In genomic region chr17:27543958-27544349, GRCh38 we compare ENCODE assay signal across 15 cellular contexts.
A peak's percentile ranks its signal among the peaks of the same experiment; 100 is the strongest.
DNase-seq lines count a peak whose midpoint lies in the region; ATAC-seq, FAIRE-seq and TF ChIP-seq lines count a peak whose summit lies in the region.
"Had no signal": no experiment of that assay in that cellular context is flagged by ENCODE, and none has a peak within 500 bp of the region (broad histone marks: within the 10 kb centered on the region; RNA-seq: fewer than 3 reads in every experiment).

No MANE protein-coding gene starts in this region.

- H3K4me3 ChIP-seq in SK-N-MC (no peak overlapping the region), GM12878 (no peak overlapping the region), small intestine (ENCODE audit: low read depth in 1 of 2, low read length in 2 of 2) (no peak overlapping the region)

- no peaks in the 10 kb centered on the region for H3K27me3 Mint-ChIP-seq in activated naive CD4-positive, alpha-beta T cell treated with anti-CD3 and anti-CD28 coated beads, Interleukin-2, amount 50 U/mL, for 24 hours
- H3K27me3 Mint-ChIP-seq in stimulated activated memory B cell treated with anti-CD40 and anti-IgM and Interleukin-4, amounts not matched to agents 10 μg/mL and 1 μg/mL and 100 μg/mL, for 72 hours, result no peaks in the 10 kb centered on the region
- H3K27me3 Mint-ChIP-seq: dendritic cell treated with granulocyte-macrophage colony-stimulating factor and Interleukin-4, amounts not matched to agents 40 ng/mL and 50 ng/mL, for 4 days had no signal

- no peaks in the 10 kb centered on the region for H3K9me3 ChIP-seq in SK-N-MC (ENCODE audit: low read depth, low read length)
- no peaks in the 10 kb centered on the region for H3K9me3 ChIP-seq in GM12878 (replicated peaks; ENCODE audit: control insufficient read depth, insufficient read depth, low read length)
- no peaks in the 10 kb centered on the region for H3K9me3 ChIP-seq in small intestine (ENCODE audit: control insufficient read depth, low read depth)

- peaks cover 41% of the 10 kb centered on the region for H3K79me2 ChIP-seq in GM12878 (ENCODE audit: control insufficient read depth, insufficient read depth, low read length)

- H3K4me1 Mint-ChIP-seq in activated naive CD4-positive, alpha-beta T cell treated with anti-CD3 and anti-CD28 coated beads, Interleukin-2, amount 50 U/mL, for 24 hours, result peaks cover 48% of the 10 kb centered on the region
- H3K4me1 Mint-ChIP-seq in stimulated activated memory B cell treated with anti-CD40 and anti-IgM and Interleukin-4, amounts not matched to agents 10 μg/mL and 1 μg/mL and 100 μg/mL, for 72 hours, result peaks cover 88% of the 10 kb centered on the region

- CTCF ChIA-PET in GM12878 (lab: Yijun Ruan, JAX), result interaction anchor here (0.6 to 8.5 kb wide), 17 partner anchors 9 to 326 kb away, joined by 3 to 60 read pairs (median 4); partner anchors contain the start of gene KSR1

- no TSS peak for BruUV-seq in GM12878 (replicated peaks; lab: Mats Ljungman, UMichigan)

- no peak for TF ChIP-seq CTCF in GM12878 (IDR thresholded peaks at IDR 0.05 in 2 of 3, conservative IDR thresholded peaks at IDR 0.05 in 1 of 3; ENCODE audit: control insufficient read depth in 2 of 3, extremely low read depth in 1 of 3, insufficient read depth in 1 of 3, low read depth in 3 of 3, low read length in 3 of 3)

- RAD21 ChIA-PET in GM12878 (lab: Charles Lee; ENCODE audit: unreplicated experiment), result interaction anchor here (0.9 to 6.9 kb wide), 17 partner anchors 13 to 307 kb away, joined by 3 to 113 read pairs (median 16); partner anchors contain the start of gene KSR1

- POLR2A ChIA-PET in GM12878 (lab: Charles Lee), result interaction anchor here (0.6 to 4.0 kb wide), 9 partner anchors 31 to 84 kb away, joined by 3 to 23 read pairs (median 5); no protein-coding TSS in a partner anchor

- H3K4me3 Mint-ChIP-seq in activated naive CD4-positive, alpha-beta T cell treated with anti-CD3 and anti-CD28 coated beads, Interleukin-2, amount 50 U/mL, for 24 hours, result peak overlapping the region; percentile 2
- H3K4me3 Mint-ChIP-seq in stimulated activated memory B cell treated with anti-CD40 and anti-IgM and Interleukin-4, amounts not matched to agents 10 μg/mL and 1 μg/mL and 100 μg/mL, for 72 hours, result no peak overlapping the region
- H3K4me3 Mint-ChIP-seq: dendritic cell treated with granulocyte-macrophage colony-stimulating factor and Interleukin-4, amounts not matched to agents 40 ng/mL and 50 ng/mL, for 4 days; mesothelial cell of epicardium had no signal

- peaks cover 68% of the 10 kb centered on the region for H3K4me1 ChIP-seq in GM12878 (ENCODE audit: control insufficient read depth, insufficient read depth, low read length)
- peaks cover 5 to 10% of the 10 kb centered on the region in 2 donors for H3K4me1 ChIP-seq in small intestine (ENCODE audit: control insufficient read depth in 2 of 2, insufficient read depth in 1 of 2, low read depth in 1 of 2, low read length in 1 of 2)

- SMC1A ChIA-PET in GM12878 (lab: Charles Lee; ENCODE audit: uncharacterized antibody, unreplicated experiment), result interaction anchor here (0.6 to 8.5 kb wide), 16 partner anchors 12 to 303 kb away, joined by 3 to 120 read pairs (median 20); partner anchors contain the start of gene KSR1

- no peak for TF ChIP-seq RAD21 in GM12878 (IDR thresholded peaks at IDR 0.05; ENCODE audit: insufficient read depth, low read depth, low read length)

- no peak overlapping the region for H3K9ac ChIP-seq in SK-N-MC (ENCODE audit: insufficient read length)
- no peak overlapping the region for H3K9ac ChIP-seq in GM12878 (ENCODE audit: control insufficient read depth, insufficient read depth, low read length)

- FAIRE-seq in GM12878 (lab: Jason Lieb, UNC) (no peak), small intestine (lab: Jason Lieb, UNC) (no peak)
- FAIRE-seq: D721Med, frontal cortex had no signal

- H4K20me1 ChIP-seq in GM12878 (ENCODE audit: control insufficient read depth, insufficient read depth), result peaks cover 23% of the 10 kb centered on the region

- ATAC-seq in GM12878, result no peak
- no peak for ATAC-seq in stimulated activated memory B cell treated with anti-CD40 and anti-IgM and Interleukin-4, amounts not matched to agents 10 μg/mL and 1 μg/mL and 100 μg/mL, for 72 hours
- ATAC-seq in HG03378 (IDR thresholded peaks at IDR 0.05; ENCODE audit: unreplicated experiment), result no peak
- ATAC-seq: left cardiac atrium had no signal

- DNase-seq in activated naive CD4-positive, alpha-beta T cell (lab: John Stamatoyannopoulos, UW), result no peak
- DNase-seq in SK-N-MC (ENCODE audit: low read depth, low spot score) (no peak), GM12878 (ENCODE audit: low read depth, low spot score) (no peak), small intestine (no peak), CD1c-positive myeloid dendritic cell (ENCODE audit: extremely low spot score) (no peak)
- DNase-seq: activated effector memory CD4-positive, alpha-beta T cell treated with Interleukin-2 at 50 U/mL for 16 hours; left cardiac atrium; NCI-H2081 had no signal

- H3K27ac Mint-ChIP-seq in activated naive CD4-positive, alpha-beta T cell treated with anti-CD3 and anti-CD28 coated beads, Interleukin-2, amount 50 U/mL, for 24 hours, result no peak overlapping the region
- H3K27ac Mint-ChIP-seq in stimulated activated memory B cell treated with anti-CD40 and anti-IgM and Interleukin-4, amounts not matched to agents 10 μg/mL and 1 μg/mL and 100 μg/mL, for 72 hours, result peak overlapping the region; percentile 90
- H3K27ac Mint-ChIP-seq: dendritic cell treated with granulocyte-macrophage colony-stimulating factor and Interleukin-4, amounts not matched to agents 40 ng/mL and 50 ng/mL, for 4 days; mesothelial cell of epicardium had no signal

- no peaks in the 10 kb centered on the region for H3K36me3 Mint-ChIP-seq in activated naive CD4-positive, alpha-beta T cell treated with anti-CD3 and anti-CD28 coated beads, Interleukin-2, amount 50 U/mL, for 24 hours
- no peaks in the 10 kb centered on the region for H3K36me3 Mint-ChIP-seq in stimulated activated memory B cell treated with anti-CD40 and anti-IgM and Interleukin-4, amounts not matched to agents 10 μg/mL and 1 μg/mL and 100 μg/mL, for 72 hours
- H3K36me3 Mint-ChIP-seq: mesothelial cell of epicardium had no signal

- in situ Hi-C loops in GM12878 (cut with MboI), result loop anchor here (5.0 to 10.0 kb wide), 5 partner anchors 37 to 501 kb away; partner anchors contain the start of gene NLK

- H3K36me3 ChIP-seq in SK-N-MC (ENCODE audit: insufficient read depth, low read length) (no peaks in the 10 kb centered on the region), GM12878 (ENCODE audit: control insufficient read depth in 2 of 2, insufficient read depth in 2 of 2, low read length in 1 of 2) (peaks cover 0 to 2% of the 10 kb centered on the region in 2 experiments; a peak in 2 of 4 replicates), small intestine (ENCODE audit: control insufficient read depth in 2 of 2, insufficient read depth in 2 of 2, low read length in 2 of 2) (no peaks in the 10 kb centered on the region)

- H3K27me3 ChIP-seq in GM12878 (replicated peaks in 1 of 2; ENCODE audit: control insufficient read depth in 2 of 2, insufficient read depth in 2 of 2, low read length in 1 of 2), result no peaks in the 10 kb centered on the region
- H3K27me3 ChIP-seq in small intestine (ENCODE audit: control insufficient read depth in 2 of 2, insufficient read depth in 2 of 2, low read length in 2 of 2), result no peaks in the 10 kb centered on the region

- H3K4me2 ChIP-seq in GM12878 (ENCODE audit: control insufficient read depth, insufficient read depth), result peak overlapping the region; percentile 88

- no peak for TF ChIP-seq EP300 in GM12878 (IDR thresholded peaks at IDR 0.05; ENCODE audit: borderline replicate concordance in 1 of 2, control insufficient read depth in 1 of 2, low read depth in 2 of 2, low read length in 2 of 2)

- no peak for TF ChIP-seq POLR2A in GM12878 (IDR thresholded peaks at IDR 0.05; ENCODE audit: low read depth, low read length)

- WGBS in GM12878 (ENCODE audit: insufficient coverage, insufficient replicate concordance, low lambda C conversion rate, missing lambda C conversion rate), result 65% methylated on average over 9 of the region's 9 CpGs
- 90 to 91% (median 91%) methylated on average over 9 of the region's 9 CpGs for WGBS in small intestine, 3 donors

- no peaks in the 10 kb centered on the region for H3K9me3 Mint-ChIP-seq in activated naive CD4-positive, alpha-beta T cell treated with anti-CD3 and anti-CD28 coated beads, Interleukin-2, amount 50 U/mL, for 24 hours
- H3K9me3 Mint-ChIP-seq in stimulated activated memory B cell treated with anti-CD40 and anti-IgM and Interleukin-4, amounts not matched to agents 10 μg/mL and 1 μg/mL and 100 μg/mL, for 72 hours, result no peaks in the 10 kb centered on the region
- H3K9me3 Mint-ChIP-seq: dendritic cell treated with granulocyte-macrophage colony-stimulating factor and Interleukin-4, amounts not matched to agents 40 ng/mL and 50 ng/mL, for 4 days; mesothelial cell of epicardium had no signal

- H2AFZ ChIP-seq in GM12878 (ENCODE audit: control insufficient read depth, low read depth, low read length), result no peak overlapping the region

- intact Hi-C loops in GM12878 (cut with micrococcal nuclease; ENCODE audit: unreplicated experiment), result loop anchor here (1.0 to 10.0 kb wide), 7 partner anchors 23 to 189 kb away; no protein-coding TSS in a partner anchor

- H3K27ac ChIP-seq in SK-N-MC (peak overlapping the region; percentile 32; the same call in 1 of the 2 replicates), GM12878 (ENCODE audit: control insufficient read depth, insufficient read depth) (peak overlapping the region; percentile 48), small intestine (ENCODE audit: low read depth in 1 of 2, low read length in 1 of 2) (no peak overlapping the region)

TF ChIP-seq in GM12878, 131 proteins besides CTCF, POLR2A, EP300 and RAD21 (continues in another document):
- TF ChIP-seq TCF3 (IDR thresholded peaks at IDR 0.05; ENCODE audit: borderline replicate concordance, insufficient read depth, low read depth, low read length), result no peak
- TF ChIP-seq HCFC1 (IDR thresholded peaks at IDR 0.05; ENCODE audit: low read length), result no peak
- TF ChIP-seq NFIC (IDR thresholded peaks at IDR 0.05; ENCODE audit: low read depth, low read length), result no peak
- TF ChIP-seq, protein P1, sequence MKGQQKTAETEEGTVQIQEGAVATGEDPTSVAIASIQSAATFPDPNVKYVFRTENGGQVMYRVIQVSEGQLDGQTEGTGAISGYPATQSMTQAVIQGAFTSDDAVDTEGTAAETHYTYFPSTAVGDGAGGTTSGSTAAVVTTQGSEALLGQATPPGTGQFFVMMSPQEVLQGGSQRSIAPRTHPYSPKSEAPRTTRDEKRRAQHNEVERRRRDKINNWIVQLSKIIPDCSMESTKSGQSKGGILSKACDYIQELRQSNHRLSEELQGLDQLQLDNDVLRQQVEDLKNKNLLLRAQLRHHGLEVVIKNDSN (IDR thresholded peaks at IDR 0.05; ENCODE audit: borderline replicate concordance, extremely low read length, insufficient read depth, low read depth, low read length), result no peak

Comparison
In these comparisons a context has a peak if more than half of its experiments do, and no peak if none do; other contexts are left out.
1. H3K27ac ChIP-seq: peak in SK-N-MC (single experiment) and GM12878 (single experiment); none in small intestine (0 of 2).